ENCODE assay signal across 14 cellular contexts in genomic region chrX:153637121-153638040, GRCh38. TPM values are rescaled to one million over a fixed set of nuclear protein-coding genes. Genes with fewer than 3 reads are reported as not detected.
DNase-seq lines count a peak whose midpoint lies in the region.
"Had no signal": no experiment of that assay in that cellular context is flagged by ENCODE, and none has a peak within 500 bp of the region (broad histone marks: within the 10 kb centered on the region; RNA-seq: fewer than 3 reads in every experiment).

No MANE protein-coding gene starts in this region.

- peaks cover 19% of the 10 kb centered on the region; the same call in 1 of the 2 replicates for H4K20me1 ChIP-seq in BLaER1

- H3K4me3 ChIP-seq in BLaER1 (no peak overlapping the region), H7 (ENCODE audit: insufficient read depth, low read depth, low read length) (no peak overlapping the region)
- H3K4me3 ChIP-seq: SJSA1 had no signal

- peaks cover 67% of the 10 kb centered on the region for H3K4me1 ChIP-seq in BLaER1
- H3K4me1 ChIP-seq: SJSA1 had no signal

- H3K9me3 ChIP-seq in BLaER1, result 0 out of 2 replicates have a peak, but pooled peaks cover 4% of the 10 kb centered on the region
- H3K9me3 ChIP-seq: SJSA1 had no signal

- H3K27ac ChIP-seq in BLaER1, result no peak overlapping the region
- H3K27ac ChIP-seq: KMS-11, SJSA1 had no signal

- peaks cover 52% of the 10 kb centered on the region for H3K27me3 ChIP-seq in BLaER1
- H3K27me3 ChIP-seq in H7 (ENCODE audit: control insufficient read depth, insufficient read depth, low read length), result peaks cover 18% of the 10 kb centered on the region
- H3K27me3 ChIP-seq: SJSA1 had no signal

- H3K9ac ChIP-seq in BLaER1, result no peak overlapping the region
- H3K9ac ChIP-seq: KMS-11 had no signal

- H3K4me2 ChIP-seq in BLaER1, result peak overlapping the region; percentile 80
- H3K4me2 ChIP-seq: KMS-11 had no signal

- peak; percentile 38 for DNase-seq in H7
- peak; percentile 73 for DNase-seq in left kidney (ENCODE audit: low read depth, low spot score)
- DNase-seq in UCSD-AML1 (lab: John Stamatoyannopoulos, UW; ENCODE audit: unreplicated experiment), result no peak
- no peak for DNase-seq in occipital lobe (lab: John Stamatoyannopoulos, UW)
- DNase-seq: EL, NCI-H1048, NCI-H1436 treated with DMSO at 0.1 percent for 48 hours, NCI-H2081, NCI-H774, PC-3 had no signal

- H3K36me3 ChIP-seq in BLaER1 (no peaks in the 10 kb centered on the region), H7 (replicated peaks; ENCODE audit: control insufficient read depth, insufficient read depth, low read length) (no peaks in the 10 kb centered on the region)
- H3K36me3 ChIP-seq: SJSA1 had no signal

RNA-seq across cellular contexts. Expression of gene DUSP9, which starts 9.6 kb away (rescaled TPM):
- 2.3 and 3.3 TPM in 2 replicates for total RNA-seq in H7 (2014; rRNA removed; shearing (Covaris generic))
- 1.7 TPM for total RNA-seq in occipital lobe
- total RNA-seq: MCF 10A had no signal

RNA-seq across cellular contexts. Expression of gene PNCK, which starts 36.2 kb away (rescaled TPM):
- total RNA-seq in H7 (2014; rRNA removed; shearing (Covaris generic)), result 1.7 and 5.5 TPM in 2 replicates
- 27.5 TPM for total RNA-seq in occipital lobe
- total RNA-seq: MCF 10A, SJSA1 had no signal

RNA-seq across cellular contexts. Expression of gene CCNQ, which starts 38.4 kb away (rescaled TPM):
- total RNA-seq in H7 (2014; rRNA removed; shearing (Covaris generic)), result 27.0 and 30.4 TPM in 2 replicates
- 17.3 TPM for total RNA-seq in occipital lobe

RNA-seq across cellular contexts. Expression of gene SLC6A8, which starts 50.3 kb away (rescaled TPM):
- total RNA-seq in H7 (2014; rRNA removed; shearing (Covaris generic)), result 29.4 and 40.2 TPM in 2 replicates
- total RNA-seq in occipital lobe, result 11.4 TPM

Comparison
In these comparisons a context has a peak if more than half of its experiments do, and no peak if none do; other contexts are left out.
1. DNase-seq: peak in H7 (single experiment) and left kidney (single experiment); none in UCSD-AML1 (single experiment) and occipital lobe (single experiment).